18 cellular contexts compared by ENCODE assay signal in genomic region chr7:28678421-28678965, GRCh38.
A peak's percentile ranks its signal among the peaks of the same experiment; 100 is the strongest.
DNase-seq lines count a peak whose midpoint lies in the region; ATAC-seq, FAIRE-seq and TF ChIP-seq lines count a peak whose summit lies in the region.
"Had no signal": no experiment of that assay in that cellular context is flagged by ENCODE, and none has a peak within 500 bp of the region (broad histone marks: within the 10 kb centered on the region; RNA-seq: fewer than 3 reads in every experiment).

No MANE protein-coding gene starts in this region.

- no peak for ATAC-seq in A549
- no peak for ATAC-seq in HG02970 (IDR thresholded peaks at IDR 0.05; ENCODE audit: low FRiP score, unreplicated experiment)

- H3K36me3 ChIP-seq in WERI-Rb-1, result no peaks in the 10 kb centered on the region
- H3K36me3 ChIP-seq: BLaER1 treated with 17β-estradiol and CSF1 and Interleukin-3, amounts not matched to agents 10 nM and 100 nM had no signal

- CTCF ChIA-PET in A549 (lab: Yijun Ruan, JAX), result interaction anchor here (0.6 kb wide), 1 partner anchor 101 kb away, joined by 4 read pairs; no protein-coding TSS in a partner anchor

- no peak for TF ChIP-seq POLR2A in A549 (IDR thresholded peaks at IDR 0.05; ENCODE audit: low read length)

- TF ChIP-seq EP300 in A549 (IDR thresholded peaks at IDR 0.05), result no peak

- H3K9me3 ChIP-seq in A549, result no peaks in the 10 kb centered on the region
- no peaks in the 10 kb centered on the region for H3K9me3 ChIP-seq in WERI-Rb-1 (ENCODE audit: severe bottlenecking)
- H3K9me3 ChIP-seq: BLaER1 treated with 17β-estradiol and CSF1 and Interleukin-3, amounts not matched to agents 10 nM and 100 nM had no signal

- POLR2A ChIA-PET in A549 (lab: Yijun Ruan, JAX), result no interaction called here

- H3K4me1 ChIP-seq in A549, result peaks cover 9% of the 10 kb centered on the region; the same call in 1 of the 3 replicates

- no peak overlapping the region for H3K4me2 ChIP-seq in A549
- H3K4me2 ChIP-seq: PC-9 had no signal

- no peak for TF ChIP-seq CTCF in A549 (IDR thresholded peaks at IDR 0.05)
- no peak for TF ChIP-seq CTCF in WERI-Rb-1 (IDR thresholded peaks at IDR 0.05; ENCODE audit: low read depth, low read length)

- TF ChIP-seq RAD21 in A549 (conservative IDR thresholded peaks at IDR 0.05 in 1 of 2, IDR thresholded peaks at IDR 0.05 in 1 of 2), result no peak

- H3K4me3 ChIP-seq in A549, result no peak overlapping the region
- no peak overlapping the region for H3K4me3 ChIP-seq in WERI-Rb-1 (ENCODE audit: low read depth, low read length)
- H3K4me3 ChIP-seq: BLaER1 treated with 17β-estradiol and CSF1 and Interleukin-3, amounts not matched to agents 10 nM and 100 nM; PC-9 had no signal

- no peak overlapping the region for H3K27ac ChIP-seq in A549
- H3K27ac ChIP-seq in WERI-Rb-1, result no peak overlapping the region
- H3K27ac ChIP-seq: BLaER1 treated with 17β-estradiol and CSF1 and Interleukin-3, amounts not matched to agents 10 nM and 100 nM; PC-9 had no signal

- WGBS in A549 (ENCODE audit: missing lambda C conversion rate), result 44% methylated on average over 2 of the region's 2 CpGs

- DNase-seq in A549 (ENCODE audit: low read depth in 1 of 2, low spot score in 1 of 2), result no peak
- peak; percentile 63 for DNase-seq in M059J (ENCODE audit: low read depth)
- DNase-seq in astrocyte of the hippocampus (ENCODE audit: low read depth, low spot score), result peak; percentile 45
- peak; percentile 63 for DNase-seq in iris pigment epithelial cell (ENCODE audit: low read depth)
- DNase-seq in urothelium cell line (ENCODE audit: low spot score), result no peak
- DNase-seq in WERI-Rb-1, result no peak
- no peak for DNase-seq in NCI-H510A (lab: John Stamatoyannopoulos, UW)
- DNase-seq: GDM1, KG1, MM.1S, NCI-H1105 treated with DMSO at 0.1 percent for 48 hours, NCI-H187, NCI-H748 treated with DMSO at 0.1 percent for 48 hours, PC-9 had no signal

- peaks cover 68% of the 10 kb centered on the region for H3K27me3 ChIP-seq in WERI-Rb-1 (ENCODE audit: insufficient read depth, low read depth, severe bottlenecking)

- no peak for FAIRE-seq in A549 (lab: Jason Lieb, UNC)
- no peak for FAIRE-seq in urothelium cell line (lab: Jason Lieb, UNC)
- FAIRE-seq: GM12892, H1 had no signal

TF ChIP-seq in A549, 52 proteins besides CTCF, POLR2A, EP300 and RAD21:
- TF ChIP-seq CHD4 (IDR thresholded peaks at IDR 0.05; ENCODE audit: borderline replicate concordance) (no peak), MAFK (IDR thresholded peaks at IDR 0.05; ENCODE audit: partially characterized antibody) (peak; percentile 22)
TF ChIP-seq in A549: peak in this region for 1.

Comparison
In these comparisons a context has a peak if more than half of its experiments do, and no peak if none do; other contexts are left out.
1. DNase-seq: peak in M059J (single experiment), astrocyte of the hippocampus (single experiment) and iris pigment epithelial cell (single experiment); none in A549 (0 of 2), urothelium cell line (single experiment), WERI-Rb-1 (single experiment) and NCI-H510A (single experiment).